ENCODE assay signal across 8 cellular contexts in the genomic region with DNA sequence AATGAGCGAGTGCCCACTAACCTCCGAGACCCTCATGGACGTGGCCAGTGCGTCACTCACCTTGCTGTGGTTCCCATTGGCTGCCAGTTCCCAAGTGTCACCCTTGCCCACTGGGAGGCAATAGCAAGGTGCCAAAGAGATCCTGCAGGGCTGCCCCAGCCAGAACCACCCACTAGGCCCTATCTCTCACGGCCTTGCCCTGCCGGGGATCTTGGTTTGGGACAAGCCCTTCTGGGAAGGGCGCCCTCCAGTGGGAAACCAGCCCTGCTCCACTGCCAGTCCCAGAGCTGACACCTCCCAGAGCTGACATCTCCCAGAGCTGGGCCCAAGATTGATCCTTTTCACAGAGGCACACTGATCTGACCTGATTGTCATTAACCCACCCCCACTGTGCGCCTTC. TPM values are rescaled to one million over a fixed set of nuclear protein-coding genes. Genes with fewer than 3 reads are reported as not detected.
DNase-seq lines count a peak whose midpoint lies in the region; ATAC-seq and TF ChIP-seq lines count a peak whose summit lies in the region.

No MANE protein-coding gene starts in this region.

- CTCF ChIA-PET in MCF 10A (lab: Yijun Ruan, JAX) = interaction anchor here (0.5 to 2.1 kb wide), 11 partner anchors 159 to 279 kb away, joined by 3 to 14 read pairs (median 4); a partner anchor contains a TSS

- H3K4me3 ChIP-seq in breast epithelium (no peak overlapping the region), transverse colon (no peak overlapping the region)

- TF ChIP-seq EP300 in transverse colon (IDR thresholded peaks at IDR 0.05; ENCODE audit: low read depth) = no peak

- intact Hi-C loops in MCF 10A (cut with micrococcal nuclease) = loop anchor here (1.0 to 10.0 kb wide), 6 partner anchors 101 to 553 kb away; a partner anchor contains a TSS
- intact Hi-C loops in breast epithelium (cut with DNase I; ENCODE audit: low total_unique reads) = no loop called here
- intact Hi-C loops in transverse colon (cut with DNase I; ENCODE audit: low total_unique reads) = loop anchor here (5.0 kb wide), 1 partner anchor 186 kb away; no protein-coding TSS in a partner anchor

- TF ChIP-seq POLR2A in breast epithelium (IDR thresholded peaks at IDR 0.05) (no peak), transverse colon (IDR thresholded peaks at IDR 0.05) (no peak)

- in situ Hi-C loops in transverse colon (cut with MboI; ENCODE audit: low pct_ligation_motif_present in 1 of 4, low pct_unique_long_range_greater_than_20kb in 1 of 4, low sequenced_read_pairs in 3 of 4) = loop anchor here (5.0 to 25.0 kb wide), 3 partner anchors 183 to 186 kb away; a partner anchor contains a TSS

- WGBS in transverse colon (ENCODE audit: low coverage in 1 of 2), 2 donors = 69 to 100% methylated on average over 1 to 8 of the region's 8 CpGs

- no peaks in the 10 kb centered on the region for H3K36me3 ChIP-seq in breast epithelium
- H3K36me3 ChIP-seq in transverse colon = no peaks in the 10 kb centered on the region

- POLR2A ChIA-PET in MCF 10A (lab: Yijun Ruan, JAX) = no interaction called here

- H3K27me3 Mint-ChIP-seq in MCF 10A (ENCODE audit: insufficient read depth, unreplicated experiment) (no peaks in the 10 kb centered on the region), glutamatergic neuron (ENCODE audit: unreplicated experiment) (peaks cover 4% of the 10 kb centered on the region)
- H3K27me3 Mint-ChIP-seq in T-helper 2 cell treated with Interferon-gamma antibody and Interleukin-4, amounts not matched to agents 5 μg/mL and 100 μg/mL, for 36 hours (ENCODE audit: low read depth) = peaks cover 55% of the 10 kb centered on the region

- H3K27me3 ChIP-seq in breast epithelium = no peaks in the 10 kb centered on the region
- no peaks in the 10 kb centered on the region for H3K27me3 ChIP-seq in transverse colon

- H3K4me1 Mint-ChIP-seq in MCF 10A (ENCODE audit: insufficient read depth, unreplicated experiment) (peaks cover 18% of the 10 kb centered on the region), glutamatergic neuron (ENCODE audit: low read depth, unreplicated experiment) (peaks cover 29% of the 10 kb centered on the region)
- peaks cover 29% of the 10 kb centered on the region for H3K4me1 Mint-ChIP-seq in T-helper 2 cell treated with Interferon-gamma antibody and Interleukin-4, amounts not matched to agents 5 μg/mL and 100 μg/mL, for 36 hours (ENCODE audit: low read depth)

- DNase-seq in MCF 10A (ENCODE audit: unreplicated experiment) (peak; percentile 55), breast epithelium (ENCODE audit: low spot score in 2 of 2) (no peak), glutamatergic neuron (peak; percentile 65), transverse colon (no peak), NCI-H2196 treated with DMSO at 0.1 percent for 48 hours (lab: John Stamatoyannopoulos, UW; ENCODE audit: unreplicated experiment) (no peak), mesenteric fat pad (ENCODE audit: low spot score) (no peak)
- no peak for DNase-seq in T-helper 2 cell treated with Interferon-gamma antibody and Interleukin-4, amounts not matched to agents 5 μg/mL and 100 μg/mL, for 36 hours (ENCODE audit: low spot score)

- H3K4me3 Mint-ChIP-seq in MCF 10A (ENCODE audit: unreplicated experiment) = no peak overlapping the region
- H3K4me3 Mint-ChIP-seq in T-helper 2 cell treated with Interferon-gamma antibody and Interleukin-4, amounts not matched to agents 5 μg/mL and 100 μg/mL, for 36 hours = no peak overlapping the region
- peak overlapping the region; percentile 1 for H3K4me3 Mint-ChIP-seq in glutamatergic neuron (ENCODE audit: unreplicated experiment)

- H3K9me3 Mint-ChIP-seq in MCF 10A (ENCODE audit: unreplicated experiment) = no peaks in the 10 kb centered on the region
- H3K9me3 Mint-ChIP-seq in T-helper 2 cell treated with Interferon-gamma antibody and Interleukin-4, amounts not matched to agents 5 μg/mL and 100 μg/mL, for 36 hours = no peaks in the 10 kb centered on the region
- H3K9me3 Mint-ChIP-seq in glutamatergic neuron (ENCODE audit: unreplicated experiment) = peaks cover 2% of the 10 kb centered on the region

- BruUV-seq in MCF 10A (replicated peaks; lab: Mats Ljungman, UMichigan) = no TSS peak

- peak; percentile 40 for TF ChIP-seq CTCF in MCF 10A (IDR thresholded peaks at IDR 0.05; ENCODE audit: unreplicated experiment)
- no peak for TF ChIP-seq CTCF in breast epithelium (IDR thresholded peaks at IDR 0.05)
- peak; percentile 40 for TF ChIP-seq CTCF in glutamatergic neuron (IDR thresholded peaks at IDR 0.05; ENCODE audit: partially characterized antibody, unreplicated experiment)
- TF ChIP-seq CTCF in transverse colon (IDR thresholded peaks at IDR 0.05) = peak in 4 of 5 experiments; percentile 34 to 53 (median 44)

- H3K27ac ChIP-seq in breast epithelium = no peak overlapping the region
- H3K27ac ChIP-seq in transverse colon = no peak overlapping the region

- H3K4me1 ChIP-seq in breast epithelium = peaks cover 3 to 13% of the 10 kb centered on the region in 2 donors
- peaks cover 17 to 33% (median 20%) of the 10 kb centered on the region in 4 donors for H3K4me1 ChIP-seq in transverse colon

- H3K9me3 ChIP-seq in breast epithelium (no peaks in the 10 kb centered on the region), transverse colon (no peaks in the 10 kb centered on the region)

- ATAC-seq in GM21526 (IDR thresholded peaks at IDR 0.05; ENCODE audit: low FRiP score, unreplicated experiment) = no peak

- no peaks in the 10 kb centered on the region for H3K36me3 Mint-ChIP-seq in MCF 10A (ENCODE audit: insufficient read depth, unreplicated experiment)
- H3K36me3 Mint-ChIP-seq in T-helper 2 cell treated with Interferon-gamma antibody and Interleukin-4, amounts not matched to agents 5 μg/mL and 100 μg/mL, for 36 hours (ENCODE audit: low read depth) = no peaks in the 10 kb centered on the region
- H3K36me3 Mint-ChIP-seq in glutamatergic neuron (ENCODE audit: unreplicated experiment) = no peaks in the 10 kb centered on the region

- H3K27ac Mint-ChIP-seq in MCF 10A (ENCODE audit: low read depth, unreplicated experiment) (no peak overlapping the region), glutamatergic neuron (ENCODE audit: unreplicated experiment) (peak overlapping the region; percentile 44)
- peak overlapping the region; percentile 23 for H3K27ac Mint-ChIP-seq in T-helper 2 cell treated with Interferon-gamma antibody and Interleukin-4, amounts not matched to agents 5 μg/mL and 100 μg/mL, for 36 hours

RNA-seq across cellular contexts. Expression of a gene that starts 2.1 kb away (rescaled TPM):
- total RNA-seq in MCF 10A (2022) (21.8 and 25.5 TPM in 2 replicates), breast epithelium (10 to 100 TPM; 16.6 to 39.0 (median 22.1) TPM), glutamatergic neuron (ENCODE audit: unreplicated experiment) (79.8 TPM), transverse colon (10 to 100 TPM; 17.1 to 68.1 (median 24.4) TPM), mesenteric fat pad (108 TPM)

RNA-seq across cellular contexts. Expression of a gene that starts 21.8 kb away (rescaled TPM):
- total RNA-seq in MCF 10A (2022) (39.3 and 42.2 TPM in 2 replicates), breast epithelium (10 to 100 TPM; 71.6 to 79.2 (median 75.4) TPM), glutamatergic neuron (ENCODE audit: unreplicated experiment) (70.4 TPM), transverse colon (100 to 1,000 TPM in 1 of 4 donors, 10 to 100 TPM in 3; 73.2 to 125 (median 93.6) TPM), mesenteric fat pad (53.8 TPM)

Comparison
In these comparisons a context has a peak if more than half of its experiments do, and no peak if none do; other contexts are left out.
1. DNase-seq: peak in MCF 10A (single experiment) and glutamatergic neuron (single experiment); none in breast epithelium (0 of 2), T-helper 2 cell treated with Interferon-gamma antibody and Interleukin-4, amounts not matched to agents 5 μg/mL and 100 μg/mL, for 36 hours (single experiment), transverse colon (single experiment), NCI-H2196 treated with DMSO at 0.1 percent for 48 hours (single experiment) and mesenteric fat pad (single experiment).
2. CTCF ChIP-seq: peak in MCF 10A (single experiment), glutamatergic neuron (single experiment) and transverse colon (4 of 5); none in breast epithelium (0 of 3).